ENCODE assay signal across 17 cellular contexts in the genomic region with DNA sequence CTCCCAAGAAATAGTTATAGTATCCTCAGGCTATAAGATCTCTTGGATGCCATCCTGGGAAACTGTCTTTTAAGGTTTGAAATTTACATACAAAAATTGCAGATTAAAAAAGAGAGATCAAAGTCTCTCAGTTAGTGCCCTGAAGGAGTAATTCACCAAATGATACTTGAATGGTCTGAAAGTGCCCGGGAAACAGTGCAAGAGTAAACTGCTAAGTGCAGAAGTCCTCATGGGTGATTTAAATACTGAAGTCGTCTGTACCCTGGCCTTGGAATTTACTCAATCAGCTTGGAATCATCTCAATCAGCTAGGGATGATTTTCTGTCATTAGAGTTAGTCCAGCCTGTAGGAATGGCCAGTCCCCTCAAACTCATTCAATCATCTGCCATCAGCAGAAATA.
"Had no signal": no experiment of that assay in that cellular context is flagged by ENCODE, and none has a peak within 500 bp of the region (broad histone marks: within the 10 kb centered on the region; RNA-seq: fewer than 3 reads in every experiment).

No MANE protein-coding gene starts in this region.

- DNase-seq: effector memory CD4-positive, alpha-beta T cell; gastrocnemius medialis; immature natural killer cell; left ventricle myocardium inferior; mucosa of descending colon; naive thymus-derived CD8-positive, alpha-beta T cell; occipital lobe; psoas muscle; retina; right lobe of liver; stimulated activated CD4-positive, alpha-beta T cell treated with anti-CD3 and anti-CD28 coated beads, Interleukin-2, amount 100 ng/mL, for 24 hours; stimulated activated naive CD4-positive, alpha-beta T cell; stomach; substantia nigra; transverse colon had no signal

- H3K4me1 Mint-ChIP-seq: central memory CD8-positive, alpha-beta T cell; naive thymus-derived CD8-positive, alpha-beta T cell had no signal

- H3K27ac ChIP-seq: gastrocnemius medialis, left ventricle myocardium inferior, psoas muscle, right lobe of liver, stomach, thoracic aorta, transverse colon had no signal

- H3K4me3 Mint-ChIP-seq: central memory CD8-positive, alpha-beta T cell; immature natural killer cell; naive thymus-derived CD8-positive, alpha-beta T cell had no signal

- H3K36me3 ChIP-seq: gastrocnemius medialis, left ventricle myocardium inferior, right lobe of liver, stomach, thoracic aorta, transverse colon had no signal

- H3K27me3 Mint-ChIP-seq: central memory CD8-positive, alpha-beta T cell had no signal

- H3K36me3 Mint-ChIP-seq: naive thymus-derived CD8-positive, alpha-beta T cell had no signal

- H3K4me3 ChIP-seq: gastrocnemius medialis, left ventricle myocardium inferior, mucosa of descending colon, psoas muscle, right lobe of liver, stomach, thoracic aorta, transverse colon had no signal

- ATAC-seq: gastrocnemius medialis; naive thymus-derived CD8-positive, alpha-beta T cell; psoas muscle; right lobe of liver had no signal

- H3K4me1 ChIP-seq: left ventricle myocardium inferior, stomach, transverse colon had no signal

- H3K9me3 Mint-ChIP-seq: central memory CD8-positive, alpha-beta T cell had no signal

- H3K27me3 ChIP-seq: gastrocnemius medialis, right lobe of liver, stomach, transverse colon had no signal

- H3K9me3 ChIP-seq: gastrocnemius medialis, left ventricle myocardium inferior, mucosa of descending colon, psoas muscle, right lobe of liver, stomach, thoracic aorta, transverse colon had no signal

- H3K27ac Mint-ChIP-seq: naive thymus-derived CD8-positive, alpha-beta T cell had no signal
